In the genomic region with DNA sequence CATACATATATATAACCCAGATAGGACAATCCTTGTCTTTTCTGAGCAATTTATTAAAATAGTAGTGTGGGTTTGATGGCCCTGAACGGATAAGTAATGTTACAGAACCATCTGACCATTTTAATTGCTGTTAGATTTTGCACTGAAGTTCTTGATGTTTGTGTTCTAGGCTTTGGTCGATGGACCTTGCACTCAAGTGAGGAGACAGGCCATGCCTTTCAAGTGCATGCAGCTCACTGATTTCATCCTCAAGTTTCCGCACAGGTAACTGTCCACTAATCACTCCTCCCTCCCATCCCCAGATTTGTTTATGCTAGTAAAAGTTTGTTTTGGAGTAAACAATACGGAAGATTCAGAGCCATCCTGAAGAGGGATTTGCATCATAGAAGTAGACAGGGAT, we compare ENCODE assay signal across 10 cellular contexts. TPM values are rescaled to one million over a fixed set of nuclear protein-coding genes. Genes with fewer than 3 reads are reported as not detected.
A peak's percentile ranks its signal among the peaks of the same experiment; 100 is the strongest.
DNase-seq lines count a peak whose midpoint lies in the region; ATAC-seq and TF ChIP-seq lines count a peak whose summit lies in the region.
"Had no signal": no experiment of that assay in that cellular context is flagged by ENCODE, and none has a peak within 500 bp of the region (broad histone marks: within the 10 kb centered on the region; RNA-seq: fewer than 3 reads in every experiment).

No MANE protein-coding gene starts in this region.

- no peak overlapping the region for H2AFZ ChIP-seq in trophoblast cell (ENCODE audit: insufficient read depth, low read length, poor library complexity)

- H3K9ac ChIP-seq in HUES64 (ENCODE audit: low read depth, low read length) (peak overlapping the region; percentile 98), mucosa of stomach (ENCODE audit: low read length) (peak overlapping the region; percentile 67), trophoblast cell (ENCODE audit: low read length) (no peak overlapping the region)

- no peak for TF ChIP-seq CTCF in AG04449 (IDR thresholded peaks at IDR 0.05; ENCODE audit: insufficient read depth, low read length, missing control alignments)
- no peak for TF ChIP-seq CTCF in MCF 10A (IDR thresholded peaks at IDR 0.05; ENCODE audit: unreplicated experiment)

- H3K4me1 ChIP-seq in HUES64 (ENCODE audit: insufficient read depth, low read length) (peaks cover 7% of the 10 kb centered on the region), mucosa of stomach (ENCODE audit: control insufficient read depth, insufficient read depth, low read length) (peaks cover 13% of the 10 kb centered on the region), trophoblast cell (ENCODE audit: control insufficient read depth in 1 of 2, insufficient read depth in 2 of 2, low read length in 2 of 2) (peaks cover 0 to 2% of the 10 kb centered on the region in 2 experiments)

- DNase-seq in AG04449 (ENCODE audit: low read depth, low spot score) (no peak), MCF 10A (ENCODE audit: unreplicated experiment) (no peak), DMS 273 (lab: John Stamatoyannopoulos, UW; ENCODE audit: unreplicated experiment) (no peak), trophoblast cell (no peak)
- no peak for DNase-seq in activated effector memory CD4-positive, alpha-beta T cell treated with anti-CD3 and anti-CD28 coated beads, Interleukin-2, amount 50 U/mL, for 16 hours
- DNase-seq: amygdala, NCI-H82 had no signal

- H3K9me3 Mint-ChIP-seq in MCF 10A (ENCODE audit: unreplicated experiment): no peaks in the 10 kb centered on the region

- POLR2A ChIA-PET in AG04449 (lab: Yijun Ruan, JAX) (interaction anchor here (1.5 kb wide), 1 partner anchor 46 kb away, joined by 3 read pairs; no protein-coding TSS in a partner anchor), MCF 10A (lab: Yijun Ruan, JAX) (interaction anchor here (0.6 to 3.6 kb wide), 7 partner anchors 19 to 1441 kb away, joined by 3 to 41 read pairs (median 4); partner anchors contain the start of genes ZNF619 and ZNF620)

- CTCF ChIA-PET in AG04449 (lab: Yijun Ruan, JAX): no interaction called here
- CTCF ChIA-PET in MCF 10A (lab: Yijun Ruan, JAX): interaction anchor here (1.0 to 1.3 kb wide), 2 partner anchors 122 to 130 kb away, joined by 3 read pairs; no protein-coding TSS in a partner anchor

- H3K9me3 ChIP-seq in HUES64 (ENCODE audit: insufficient read depth, low read depth, low read length): no peaks in the 10 kb centered on the region
- H3K9me3 ChIP-seq in mucosa of stomach (ENCODE audit: control insufficient read depth, low read length): no peaks in the 10 kb centered on the region
- H3K9me3 ChIP-seq in trophoblast cell (ENCODE audit: insufficient read depth, low read depth, low read length): no peaks in the 10 kb centered on the region

- BruUV-seq in MCF 10A (replicated peaks; lab: Mats Ljungman, UMichigan): no TSS peak

- 86% methylated on average over 4 of the region's 4 CpGs for WGBS in HUES64
- no CpG with 5 or more reads among the region's 4 CpGs for WGBS in trophoblast cell (ENCODE audit: extremely low coverage, insufficient coverage, insufficient read length)

- H4K8ac ChIP-seq in trophoblast cell (ENCODE audit: low read depth, low read length): no peak overlapping the region

- H2BK120ac ChIP-seq in trophoblast cell (ENCODE audit: insufficient read depth, low read length, poor library complexity): no peak overlapping the region

- intact Hi-C loops in MCF 10A (cut with micrococcal nuclease): no loop called here

- H3K14ac ChIP-seq in trophoblast cell (ENCODE audit: low read length): no peak overlapping the region

- no peak for ATAC-seq in HG03342 (IDR thresholded peaks at IDR 0.05; ENCODE audit: unreplicated experiment)

- H3K27me3 ChIP-seq in HUES64 (ENCODE audit: insufficient read depth, low read length) (no peaks in the 10 kb centered on the region), mucosa of stomach (ENCODE audit: control insufficient read depth, insufficient read depth, low read length) (no peaks in the 10 kb centered on the region), trophoblast cell (ENCODE audit: insufficient read depth, low read length) (no peaks in the 10 kb centered on the region)

- H3K4me1 Mint-ChIP-seq in MCF 10A (ENCODE audit: insufficient read depth, unreplicated experiment): peaks cover 3% of the 10 kb centered on the region

- no peak overlapping the region for H3K23ac ChIP-seq in trophoblast cell (ENCODE audit: low read length)

- H3K79me2 ChIP-seq in trophoblast cell (ENCODE audit: control insufficient read depth, insufficient read depth, low read length, poor library complexity): peaks cover 7% of the 10 kb centered on the region

- H3K36me3 Mint-ChIP-seq in MCF 10A (ENCODE audit: insufficient read depth, unreplicated experiment): peaks cover 74% of the 10 kb centered on the region

- H3K27me3 Mint-ChIP-seq in MCF 10A (ENCODE audit: insufficient read depth, unreplicated experiment): no peaks in the 10 kb centered on the region

- no peak overlapping the region for H4K12ac ChIP-seq in trophoblast cell (ENCODE audit: low read depth, low read length)

- peak overlapping the region; percentile 99 for H3K27ac Mint-ChIP-seq in MCF 10A (ENCODE audit: low read depth, unreplicated experiment)

- H3K27ac ChIP-seq in HUES64 (ENCODE audit: low read depth, low read length) (peak overlapping the region; percentile 27; the same call in 1 of the 2 replicates), trophoblast cell (ENCODE audit: low read depth, low read length) (no peak overlapping the region)

- no peak overlapping the region for H3K18ac ChIP-seq in trophoblast cell (ENCODE audit: low read length)

- no peak overlapping the region for H2AK5ac ChIP-seq in trophoblast cell (ENCODE audit: low read length)

- H3K79me1 ChIP-seq in trophoblast cell (ENCODE audit: low read length): peaks cover 4% of the 10 kb centered on the region

- H3K4ac ChIP-seq in trophoblast cell (ENCODE audit: low read depth, low read length): no peak overlapping the region

- no peak overlapping the region for H4K91ac ChIP-seq in trophoblast cell (ENCODE audit: low read depth, low read length)

- H2BK5ac ChIP-seq in trophoblast cell (ENCODE audit: low read depth, low read length, poor library complexity): no peak overlapping the region

- H3K36me3 ChIP-seq in HUES64 (ENCODE audit: insufficient read depth, low read length) (peaks cover 56% of the 10 kb centered on the region), mucosa of stomach (ENCODE audit: control insufficient read depth, insufficient read depth, low read length) (peaks cover 4% of the 10 kb centered on the region), trophoblast cell (ENCODE audit: control insufficient read depth in 1 of 2, insufficient read depth in 2 of 2, low read length in 2 of 2) (peaks cover 29 to 32% of the 10 kb centered on the region in 2 experiments)

- H3K4me2 ChIP-seq in trophoblast cell (ENCODE audit: low read length): no peak overlapping the region

- H3K4me3 ChIP-seq in AG04449 (ENCODE audit: low read depth, low read length): peak overlapping the region; percentile 97
- peak overlapping the region; percentile 76 for H3K4me3 ChIP-seq in HUES64 (ENCODE audit: low read length)
- H3K4me3 ChIP-seq in mucosa of stomach (ENCODE audit: low read length): no peak overlapping the region
- H3K4me3 ChIP-seq in trophoblast cell (ENCODE audit: low read depth, low read length): no peak overlapping the region

- peak overlapping the region; percentile 94 for H3K4me3 Mint-ChIP-seq in MCF 10A (ENCODE audit: unreplicated experiment)

- H2BK12ac ChIP-seq in trophoblast cell (ENCODE audit: low read length): no peak overlapping the region

RNA-seq across cellular contexts. Expression of gene RPL14, which starts 1.3 kb away (rescaled TPM):
- 1,080 TPM for polyA plus RNA-seq in HUES64 (2013, experiment 1 of 2)
- 1,129 TPM for polyA plus RNA-seq in HUES64 (2013, experiment 2 of 2)
- total RNA-seq in MCF 10A (2022): 3,024 and 3,432 TPM in 2 replicates
- 1,140 and 1,225 TPM in 2 replicates for polyA plus RNA-seq in trophoblast cell (2013)

RNA-seq across cellular contexts. Expression of gene ZNF619, which starts 18.4 kb away (rescaled TPM):
- polyA plus RNA-seq in HUES64 (2013, experiment 1 of 2): 1.1 TPM
- 1.8 TPM for polyA plus RNA-seq in HUES64 (2013, experiment 2 of 2)
- total RNA-seq in MCF 10A (2022): 8.3 and 8.7 TPM in 2 replicates
- 2.6 and 2.8 TPM in 2 replicates for polyA plus RNA-seq in trophoblast cell (2013)

RNA-seq across cellular contexts. Expression of gene ZNF620, which starts 47.4 kb away (rescaled TPM):
- 12.8 TPM for polyA plus RNA-seq in HUES64 (2013, experiment 1 of 2)
- 13.7 TPM for polyA plus RNA-seq in HUES64 (2013, experiment 2 of 2)
- 2.8 and 2.9 TPM in 2 replicates for total RNA-seq in MCF 10A (2022)
- polyA plus RNA-seq in trophoblast cell (2013): 2.6 and 3.1 TPM in 2 replicates

Comparison
In these comparisons a context has a peak if more than half of its experiments do, and no peak if none do; other contexts are left out.
1. H3K4me3 ChIP-seq: peak in AG04449 (single experiment) and HUES64 (single experiment); none in mucosa of stomach (single experiment) and trophoblast cell (single experiment).